6 cellular contexts compared by ENCODE assay signal in the genomic region with DNA sequence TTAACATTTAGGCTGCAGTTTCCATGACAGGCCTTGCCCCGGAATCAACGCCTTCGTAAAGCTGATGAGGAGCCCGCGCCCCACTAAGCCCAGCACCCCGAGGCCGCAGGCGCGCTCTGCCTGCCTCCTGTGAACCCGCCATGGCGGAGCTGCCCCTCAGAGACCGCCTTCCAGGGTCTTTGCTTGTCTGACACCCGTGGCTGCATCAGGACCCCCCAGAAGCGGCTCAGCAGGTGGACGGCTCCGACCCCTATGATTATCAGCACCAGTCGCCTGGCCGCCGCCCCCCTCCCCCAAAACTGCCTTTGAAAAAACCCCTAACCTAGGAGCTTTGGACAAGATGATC. TPM values are rescaled to one million over a fixed set of nuclear protein-coding genes. Genes with fewer than 3 reads are reported as not detected.
DNase-seq lines count a peak whose midpoint lies in the region; ATAC-seq and TF ChIP-seq lines count a peak whose summit lies in the region.

No MANE protein-coding gene starts in this region.

- POLR2A ChIA-PET in HCT116 (lab: Charles Lee), result no interaction called here

- no peak for TF ChIP-seq RAD21 in HCT116 (IDR thresholded peaks at IDR 0.05; ENCODE audit: low read depth)

- H3K27ac ChIP-seq in HCT116 (ENCODE audit: low read depth, low read length), result peak overlapping the region; percentile 89
- H3K27ac ChIP-seq in brain microvascular endothelial cell, result peak overlapping the region; percentile 48

- in situ Hi-C loops in brain microvascular endothelial cell (cut with HindIII; ENCODE audit: low pct_ligation_motif_present, low sequenced_read_pairs), result no loop called here

- peak overlapping the region; percentile 93 for H3K4me2 ChIP-seq in HCT116 (ENCODE audit: low read length)

- H3K27me3 Mint-ChIP-seq in neural crest cell (ENCODE audit: low read depth), result no peaks in the 10 kb centered on the region

- H3K36me3 Mint-ChIP-seq in neural crest cell (ENCODE audit: low read depth), result peaks cover 6% of the 10 kb centered on the region

- CTCF ChIA-PET in HCT116 (lab: Charles Lee), result interaction anchor here (0.7 to 2.7 kb wide), 3 partner anchors 11 to 138 kb away, joined by 3 to 11 read pairs (median 3); partner anchors contain the start of gene ZMYND19

- TSS peak; percentile 32 for BruUV-seq in HCT116 (replicated peaks; lab: Mats Ljungman, UMichigan)

- H3K9ac ChIP-seq in HCT116 (ENCODE audit: low read length), result peak overlapping the region; percentile 89; the same call in 1 of the 2 replicates

- DNase-seq in HCT116 (ENCODE audit: low read depth, low spot score) (no peak), brain microvascular endothelial cell (no peak), neural crest cell (ENCODE audit: low read depth, low spot score) (no peak), NCI-H748 treated with DMSO at 0.1 percent for 48 hours (lab: John Stamatoyannopoulos, UW) (no peak), SK-N-DZ (ENCODE audit: low spot score) (no peak), mucosa of gallbladder (ENCODE audit: low spot score) (no peak)

- H3K79me2 ChIP-seq in HCT116 (ENCODE audit: insufficient read depth, low read length), result peaks cover 68% of the 10 kb centered on the region

- TF ChIP-seq POLR2A in HCT116 (IDR thresholded peaks at IDR 0.05; ENCODE audit: borderline replicate concordance, extremely low read depth, insufficient read depth, insufficient read length), result no peak

- H3K27ac Mint-ChIP-seq in neural crest cell (ENCODE audit: unreplicated experiment), result no peak overlapping the region

- peaks cover 6 to 15% of the 10 kb centered on the region in 2 experiments; a peak in 3 of 4 replicates for H3K4me1 ChIP-seq in HCT116 (ENCODE audit: control insufficient read depth in 1 of 2, insufficient read depth in 2 of 2, low read length in 2 of 2)

- no peaks in the 10 kb centered on the region for H4K20me1 ChIP-seq in HCT116 (ENCODE audit: insufficient read depth)

- peaks cover 22% of the 10 kb centered on the region for H3K4me1 Mint-ChIP-seq in neural crest cell

- TF ChIP-seq CTCF in HCT116 (IDR thresholded peaks at IDR 0.05 in 2 of 3, conservative IDR thresholded peaks at IDR 0.05 in 1 of 3; ENCODE audit: borderline replicate concordance in 1 of 3, insufficient read depth in 1 of 3, low read depth in 2 of 3, low read length in 2 of 3) (no peak), brain microvascular endothelial cell (IDR thresholded peaks at IDR 0.05; ENCODE audit: low read depth, low read length, missing control alignments) (no peak), neural crest cell (conservative IDR thresholded peaks at IDR 0.05) (no peak)

- ATAC-seq in HCT116, result no peak

- peak overlapping the region; percentile 61 to 91; a peak in 3 of 4 replicates for H3K4me3 ChIP-seq in HCT116 (replicated peaks in 1 of 2; ENCODE audit: low read depth in 1 of 2, low read length in 2 of 2)
- H3K4me3 ChIP-seq in brain microvascular endothelial cell (ENCODE audit: low read depth, low read length), result peak overlapping the region; percentile 89

- no peaks in the 10 kb centered on the region for H3K9me3 ChIP-seq in HCT116 (ENCODE audit: control insufficient read depth in 1 of 2, insufficient read depth in 1 of 2, low read depth in 1 of 2, low read length in 2 of 2)

- intact Hi-C loops in HCT116 (cut with micrococcal nuclease), result loop anchor here (5.0 kb wide), 1 partner anchor 33 kb away; no protein-coding TSS in a partner anchor

- H3K36me3 ChIP-seq in HCT116 (ENCODE audit: control insufficient read depth in 1 of 2, insufficient read depth in 2 of 2, low read length in 2 of 2), result peaks cover 11 to 50% of the 10 kb centered on the region in 2 experiments; a peak in 3 of 4 replicates
- H3K36me3 ChIP-seq in brain microvascular endothelial cell (replicated peaks), result peaks cover 39% of the 10 kb centered on the region

- H3K9me2 ChIP-seq in HCT116 (ENCODE audit: insufficient read depth), result no peaks in the 10 kb centered on the region

- peak overlapping the region; percentile 92 for H3K4me3 Mint-ChIP-seq in neural crest cell

- RAD21 ChIA-PET in HCT116 (lab: Charles Lee; ENCODE audit: low non-redundant PET in 1 of 2, low total read pairs in 2 of 2, uncharacterized antibody in 2 of 2, unreplicated experiment in 2 of 2), result no interaction called here

- H2AFZ ChIP-seq in HCT116 (ENCODE audit: low read depth, low read length, poor library complexity, severe bottlenecking), result no peak overlapping the region

- H3K27me3 ChIP-seq in HCT116 (ENCODE audit: insufficient read depth, low read length), result no peaks in the 10 kb centered on the region
- H3K27me3 ChIP-seq in brain microvascular endothelial cell (replicated peaks), result no peaks in the 10 kb centered on the region

- H3K9me3 Mint-ChIP-seq in neural crest cell, result no peaks in the 10 kb centered on the region

TF ChIP-seq in HCT116, 20 proteins besides CTCF, POLR2A, EP300 and RAD21 (continues in another document):
- no peak for TF ChIP-seq YY1 (IDR thresholded peaks at IDR 0.05; ENCODE audit: extremely low read depth, insufficient replicate concordance, low read depth, low read length)
- no peak for TF ChIP-seq CEBPB (IDR thresholded peaks at IDR 0.05; ENCODE audit: low read depth)
- TF ChIP-seq ZFX (IDR thresholded peaks at IDR 0.05), result no peak
- TF ChIP-seq FOSL1 (IDR thresholded peaks at IDR 0.05; ENCODE audit: low read depth), result no peak
- TF ChIP-seq, protein P1, sequence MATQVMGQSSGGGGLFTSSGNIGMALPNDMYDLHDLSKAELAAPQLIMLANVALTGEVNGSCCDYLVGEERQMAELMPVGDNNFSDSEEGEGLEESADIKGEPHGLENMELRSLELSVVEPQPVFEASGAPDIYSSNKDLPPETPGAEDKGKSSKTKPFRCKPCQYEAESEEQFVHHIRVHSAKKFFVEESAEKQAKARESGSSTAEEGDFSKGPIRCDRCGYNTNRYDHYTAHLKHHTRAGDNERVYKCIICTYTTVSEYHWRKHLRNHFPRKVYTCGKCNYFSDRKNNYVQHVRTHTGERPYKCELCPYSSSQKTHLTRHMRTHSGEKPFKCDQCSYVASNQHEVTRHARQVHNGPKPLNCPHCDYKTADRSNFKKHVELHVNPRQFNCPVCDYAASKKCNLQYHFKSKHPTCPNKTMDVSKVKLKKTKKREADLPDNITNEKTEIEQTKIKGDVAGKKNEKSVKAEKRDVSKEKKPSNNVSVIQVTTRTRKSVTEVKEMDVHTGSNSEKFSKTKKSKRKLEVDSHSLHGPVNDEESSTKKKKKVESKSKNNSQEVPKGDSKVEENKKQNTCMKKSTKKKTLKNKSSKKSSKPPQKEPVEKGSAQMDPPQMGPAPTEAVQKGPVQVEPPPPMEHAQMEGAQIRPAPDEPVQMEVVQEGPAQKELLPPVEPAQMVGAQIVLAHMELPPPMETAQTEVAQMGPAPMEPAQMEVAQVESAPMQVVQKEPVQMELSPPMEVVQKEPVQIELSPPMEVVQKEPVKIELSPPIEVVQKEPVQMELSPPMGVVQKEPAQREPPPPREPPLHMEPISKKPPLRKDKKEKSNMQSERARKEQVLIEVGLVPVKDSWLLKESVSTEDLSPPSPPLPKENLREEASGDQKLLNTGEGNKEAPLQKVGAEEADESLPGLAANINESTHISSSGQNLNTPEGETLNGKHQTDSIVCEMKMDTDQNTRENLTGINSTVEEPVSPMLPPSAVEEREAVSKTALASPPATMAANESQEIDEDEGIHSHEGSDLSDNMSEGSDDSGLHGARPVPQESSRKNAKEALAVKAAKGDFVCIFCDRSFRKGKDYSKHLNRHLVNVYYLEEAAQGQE (IDR thresholded peaks at IDR 0.05; ENCODE audit: low read depth), result no peak
- no peak for TF ChIP-seq SRF (IDR thresholded peaks at IDR 0.05; ENCODE audit: low read depth)
- no peak for TF ChIP-seq EZH2 (IDR thresholded peaks at IDR 0.05)
- TF ChIP-seq MAX (IDR thresholded peaks at IDR 0.05), result no peak
- TF ChIP-seq TCF7L2 (IDR thresholded peaks at IDR 0.05; ENCODE audit: borderline replicate concordance, extremely low read depth, insufficient read depth, insufficient read length), result no peak

RNA-seq across cellular contexts. Expression of gene DPH7, which starts 0.5 kb away (rescaled TPM):
- 54.4 TPM for total RNA-seq in HCT116 (2021; ENCODE audit: unreplicated experiment)
- 38.5 and 39.6 TPM in 2 replicates for polyA plus RNA-seq in HCT116 (2012)
- total RNA-seq in neural crest cell, result 59.0 and 63.0 TPM in 2 replicates
- 86.2 and 109 TPM in 2 replicates for polyA plus RNA-seq in SK-N-DZ (2014; cell fraction: cytosol; rRNA removed)
- 392 and 393 TPM in 2 replicates for polyA plus RNA-seq in SK-N-DZ (2014; cell fraction: nucleus; rRNA removed)
- 33.9 TPM for total RNA-seq in mucosa of gallbladder

RNA-seq across cellular contexts. Expression of gene ZMYND19, which starts 11.1 kb away (rescaled TPM):
- 57.4 TPM for total RNA-seq in HCT116 (2021; ENCODE audit: unreplicated experiment)
- 25.0 and 29.7 TPM in 2 replicates for polyA plus RNA-seq in HCT116 (2012)
- 71.9 and 72.6 TPM in 2 replicates for total RNA-seq in neural crest cell
- 88.9 and 95.8 TPM in 2 replicates for polyA plus RNA-seq in SK-N-DZ (2014; cell fraction: cytosol; rRNA removed)
- polyA plus RNA-seq in SK-N-DZ (2014; cell fraction: nucleus; rRNA removed), result 178 and 188 TPM in 2 replicates
- total RNA-seq in mucosa of gallbladder, result 22.2 TPM

RNA-seq across cellular contexts. Expression of gene ARRDC1, which starts 26.3 kb away (rescaled TPM):
- total RNA-seq in HCT116 (2021; ENCODE audit: unreplicated experiment) (82.8 TPM), neural crest cell (18.1 and 20.1 TPM in 2 replicates), mucosa of gallbladder (134 TPM)
- polyA plus RNA-seq in HCT116 (2012), result 85.6 and 96.3 TPM in 2 replicates
- 15.9 and 21.1 TPM in 2 replicates for polyA plus RNA-seq in SK-N-DZ (2014; cell fraction: cytosol; rRNA removed)
- 72.2 and 94.4 TPM in 2 replicates for polyA plus RNA-seq in SK-N-DZ (2014; cell fraction: nucleus; rRNA removed)

RNA-seq across cellular contexts. Expression of gene MRPL41, which starts 27.6 kb away (rescaled TPM):
- total RNA-seq in HCT116 (2021; ENCODE audit: unreplicated experiment) (69.5 TPM), neural crest cell (40.9 and 42.0 TPM in 2 replicates), mucosa of gallbladder (86.8 TPM)
- 54.7 and 61.9 TPM in 2 replicates for polyA plus RNA-seq in HCT116 (2012)
- 28.9 and 35.2 TPM in 2 replicates for polyA plus RNA-seq in SK-N-DZ (2014; cell fraction: cytosol; rRNA removed)
- 25.8 and 41.2 TPM in 2 replicates for polyA plus RNA-seq in SK-N-DZ (2014; cell fraction: nucleus; rRNA removed)

RNA-seq across cellular contexts. Expression of gene PNPLA7, which starts 29.0 kb away (rescaled TPM):
- 1.8 TPM for total RNA-seq in HCT116 (2021; ENCODE audit: unreplicated experiment)
- polyA plus RNA-seq in HCT116 (2012), result 1.00 and 1.1 TPM in 2 replicates
- 1.8 and 2.2 TPM in 2 replicates for total RNA-seq in neural crest cell
- 0.49 and 1.2 TPM in 2 replicates for polyA plus RNA-seq in SK-N-DZ (2014; cell fraction: cytosol; rRNA removed)
- polyA plus RNA-seq in SK-N-DZ (2014; cell fraction: nucleus; rRNA removed), result 9.1 and 11.6 TPM in 2 replicates
- 16.5 TPM for total RNA-seq in mucosa of gallbladder
